Comparison of ENCODE assay signal across 22 cellular contexts in genomic region chr22:28953399-28953798, GRCh38.
A peak's percentile ranks its signal among the peaks of the same experiment; 100 is the strongest.
DNase-seq lines count a peak whose midpoint lies in the region; TF ChIP-seq lines count a peak whose summit lies in the region.
"Had no signal": no experiment of that assay in that cellular context is flagged by ENCODE, and none has a peak within 500 bp of the region (broad histone marks: within the 10 kb centered on the region; RNA-seq: fewer than 3 reads in every experiment).

No MANE protein-coding gene starts in this region.

- H3K4me3 Mint-ChIP-seq in neural crest cell: no peak overlapping the region

- H3K9me3 ChIP-seq in hepatocyte (ENCODE audit: low read depth) (no peaks in the 10 kb centered on the region), tibial artery (no peaks in the 10 kb centered on the region)
- no peaks in the 10 kb centered on the region for H3K9me3 ChIP-seq in effector memory CD4-positive, alpha-beta T cell (ENCODE audit: control insufficient read depth, low read length)
- H3K9me3 ChIP-seq: Peyer's patch had no signal

- H3K36me3 Mint-ChIP-seq in neural crest cell (ENCODE audit: low read depth): peaks cover 9% of the 10 kb centered on the region
- H3K36me3 Mint-ChIP-seq: CD14-positive monocyte had no signal

- 64% methylated on average over 2 of the region's 2 CpGs for WGBS in hepatocyte (ENCODE audit: low lambda C conversion rate, missing lambda C conversion rate)

- H3K27ac ChIP-seq in angular gyrus (ENCODE audit: low read depth, low read length) (peak overlapping the region; percentile 8), hepatocyte (peak overlapping the region; percentile 48), tibial artery (peak overlapping the region; percentile 32 to 45)
- H3K27ac ChIP-seq in effector memory CD4-positive, alpha-beta T cell (ENCODE audit: insufficient read depth, low read length, poor library complexity, severe bottlenecking): no peak overlapping the region
- H3K27ac ChIP-seq: HL-60, Peyer's patch had no signal

- peaks cover 80% of the 10 kb centered on the region for H3K79me2 ChIP-seq in hepatocyte

- DNase-seq in hepatocyte (ENCODE audit: low spot score) (no peak), neural crest cell (ENCODE audit: low read depth, low spot score) (no peak), tibial artery (no peak), retina (no peak), NCI-H1417 (lab: John Stamatoyannopoulos, UW) (no peak)
- DNase-seq in effector memory CD4-positive, alpha-beta T cell: no peak
- DNase-seq: activated CD4-positive, alpha-beta T cell treated with anti-CD3 and anti-CD28 coated beads, Interleukin-2, amount 50 U/mL, for 48 hours; activated naive CD4-positive, alpha-beta T cell treated with anti-CD3 and anti-CD28 coated beads, Interleukin-2, amount 50 U/mL, for 16 hours; aorta; cerebellar nuclear complex; dorsolateral prefrontal cortex; glutamatergic neuron; NCI-H1436 treated with DMSO at 0.1 percent for 48 hours; NCI-H2107; NCI-H748 treated with DMSO at 0.1 percent for 48 hours; occipital lobe; Peyer's patch; stimulated activated CD4-positive, alpha-beta T cell treated with anti-CD3 and anti-CD28 coated beads, Interleukin-2, amount 100 ng/mL, for 24 hours; T-helper 1 cell had no signal

- no peaks in the 10 kb centered on the region for H3K9me2 ChIP-seq in hepatocyte (replicated peaks; ENCODE audit: insufficient read depth)

- H3K4me1 ChIP-seq in hepatocyte (ENCODE audit: insufficient read depth) (peaks cover 31% of the 10 kb centered on the region), tibial artery (peaks cover 0 to 59% (median 20%) of the 10 kb centered on the region in 4 donors)
- peaks cover 19% of the 10 kb centered on the region for H3K4me1 ChIP-seq in effector memory CD4-positive, alpha-beta T cell (ENCODE audit: control insufficient read depth, insufficient read depth, low read length, poor library complexity, severe bottlenecking)

- peak overlapping the region; percentile 42 for H3K4me2 ChIP-seq in hepatocyte

- intact Hi-C loops in tibial artery (cut with DNase I; ENCODE audit: low total_unique reads): loop anchor here (5.0 to 10.0 kb wide), 3 partner anchors 69 to 96 kb away; partner anchors contain the start of gene ZNRF3

- peaks cover 2% of the 10 kb centered on the region for H3K9me3 Mint-ChIP-seq in neural crest cell

- H3K27me3 ChIP-seq in hepatocyte (no peaks in the 10 kb centered on the region), tibial artery (no peaks in the 10 kb centered on the region)
- peaks cover 17% of the 10 kb centered on the region for H3K27me3 ChIP-seq in effector memory CD4-positive, alpha-beta T cell (replicated peaks; ENCODE audit: control insufficient read depth, insufficient read depth, low read length, poor library complexity, severe bottlenecking)
- H3K27me3 ChIP-seq: dorsolateral prefrontal cortex, Peyer's patch had no signal

- peak overlapping the region; percentile 27 for H3K27ac Mint-ChIP-seq in neural crest cell (ENCODE audit: unreplicated experiment)
- H3K27ac Mint-ChIP-seq: CD14-positive monocyte had no signal

- H3K4me1 Mint-ChIP-seq in neural crest cell: peaks cover 59% of the 10 kb centered on the region

- H3K36me3 ChIP-seq in hepatocyte (replicated peaks; ENCODE audit: insufficient read depth, low read depth) (no peaks in the 10 kb centered on the region), tibial artery (no peaks in the 10 kb centered on the region)
- H3K36me3 ChIP-seq in effector memory CD4-positive, alpha-beta T cell (ENCODE audit: control insufficient read depth, insufficient read depth, low read length): no peaks in the 10 kb centered on the region
- H3K36me3 ChIP-seq: Peyer's patch had no signal

- H3K4me3 ChIP-seq in hepatocyte (no peak overlapping the region), tibial artery (no peak overlapping the region)
- H3K4me3 ChIP-seq in effector memory CD4-positive, alpha-beta T cell (ENCODE audit: insufficient read depth, low read depth, low read length, poor library complexity, severe bottlenecking): no peak overlapping the region
- H3K4me3 ChIP-seq: dorsolateral prefrontal cortex, Peyer's patch had no signal

- no peaks in the 10 kb centered on the region for H4K20me1 ChIP-seq in hepatocyte (ENCODE audit: insufficient read depth, poor library complexity, severe bottlenecking)

- no peak for TF ChIP-seq CTCF in hepatocyte (IDR thresholded peaks at IDR 0.05; ENCODE audit: poor library complexity)
- TF ChIP-seq CTCF in neural crest cell (conservative IDR thresholded peaks at IDR 0.05): no peak
- TF ChIP-seq CTCF in tibial artery (IDR thresholded peaks at IDR 0.05): no peak

- no peaks in the 10 kb centered on the region for H3K27me3 Mint-ChIP-seq in neural crest cell (ENCODE audit: low read depth)

- H2AFZ ChIP-seq in hepatocyte: no peak overlapping the region
